Comparison of ENCODE assay signal across 1 cellular context in the genomic region with DNA sequence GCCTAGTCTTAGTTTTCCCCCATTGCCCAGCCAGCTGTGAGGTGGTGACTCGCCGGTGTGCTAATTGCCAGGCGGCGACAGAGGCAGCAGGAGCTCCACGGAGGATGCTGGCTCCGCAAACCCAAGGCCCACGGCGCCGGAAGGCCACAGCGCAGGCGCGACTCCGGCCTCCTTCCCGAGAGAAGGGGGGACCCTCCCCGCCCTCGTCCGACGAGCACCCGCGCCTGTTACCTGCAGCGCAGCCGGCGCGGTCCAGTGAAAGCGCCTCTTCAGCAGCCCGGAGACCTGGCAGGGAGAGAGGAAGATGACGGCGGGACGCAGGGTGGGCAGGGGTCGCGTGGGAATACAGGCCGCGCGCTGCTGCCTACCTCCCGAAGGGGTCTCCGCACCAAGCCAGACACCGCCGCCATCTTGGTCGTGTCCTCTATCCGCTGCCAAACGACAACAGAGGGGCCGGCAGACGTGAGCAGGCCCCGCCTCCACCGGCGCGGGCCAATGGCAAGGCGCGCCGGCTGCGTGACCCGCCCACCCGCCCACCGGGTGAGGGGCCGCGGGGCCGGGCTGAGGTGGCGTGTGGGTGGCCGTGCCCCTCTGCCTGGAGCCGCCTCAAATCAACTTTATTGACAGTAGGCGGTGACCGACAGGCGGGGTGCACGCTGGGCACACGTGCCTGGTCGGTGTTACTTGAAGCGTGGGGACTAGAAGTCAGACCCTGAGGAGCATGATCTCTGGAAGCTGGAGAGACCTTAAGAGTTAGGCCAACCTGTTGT.
A peak's percentile ranks its signal among the peaks of the same experiment; 100 is the strongest.
TF ChIP-seq lines count a peak whose summit lies in the region.

A gene (minus strand): TSS at position 433 of the 770 bp plus-strand sequence. CDS start 23 bp downstream, at position 410.

TF ChIP-seq in HepG2, 621 proteins besides CTCF, POLR2A, EP300 and RAD21 (continued from another document and continues in another):
- TF ChIP-seq, protein P1, sequence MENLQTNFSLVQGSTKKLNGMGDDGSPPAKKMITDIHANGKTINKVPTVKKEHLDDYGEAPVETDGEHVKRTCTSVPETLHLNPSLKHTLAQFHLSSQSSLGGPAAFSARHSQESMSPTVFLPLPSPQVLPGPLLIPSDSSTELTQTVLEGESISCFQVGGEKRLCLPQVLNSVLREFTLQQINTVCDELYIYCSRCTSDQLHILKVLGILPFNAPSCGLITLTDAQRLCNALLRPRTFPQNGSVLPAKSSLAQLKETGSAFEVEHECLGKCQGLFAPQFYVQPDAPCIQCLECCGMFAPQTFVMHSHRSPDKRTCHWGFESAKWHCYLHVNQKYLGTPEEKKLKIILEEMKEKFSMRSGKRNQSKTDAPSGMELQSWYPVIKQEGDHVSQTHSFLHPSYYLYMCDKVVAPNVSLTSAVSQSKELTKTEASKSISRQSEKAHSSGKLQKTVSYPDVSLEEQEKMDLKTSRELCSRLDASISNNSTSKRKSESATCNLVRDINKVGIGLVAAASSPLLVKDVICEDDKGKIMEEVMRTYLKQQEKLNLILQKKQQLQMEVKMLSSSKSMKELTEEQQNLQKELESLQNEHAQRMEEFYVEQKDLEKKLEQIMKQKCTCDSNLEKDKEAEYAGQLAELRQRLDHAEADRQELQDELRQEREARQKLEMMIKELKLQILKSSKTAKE (CRISPR knock-in tag; IDR thresholded peaks at IDR 0.05; ENCODE audit: borderline replicate concordance) = 0 out of 2 replicates have a peak, but pooled peaks have one; percentile 10
- TF ChIP-seq, protein P2, sequence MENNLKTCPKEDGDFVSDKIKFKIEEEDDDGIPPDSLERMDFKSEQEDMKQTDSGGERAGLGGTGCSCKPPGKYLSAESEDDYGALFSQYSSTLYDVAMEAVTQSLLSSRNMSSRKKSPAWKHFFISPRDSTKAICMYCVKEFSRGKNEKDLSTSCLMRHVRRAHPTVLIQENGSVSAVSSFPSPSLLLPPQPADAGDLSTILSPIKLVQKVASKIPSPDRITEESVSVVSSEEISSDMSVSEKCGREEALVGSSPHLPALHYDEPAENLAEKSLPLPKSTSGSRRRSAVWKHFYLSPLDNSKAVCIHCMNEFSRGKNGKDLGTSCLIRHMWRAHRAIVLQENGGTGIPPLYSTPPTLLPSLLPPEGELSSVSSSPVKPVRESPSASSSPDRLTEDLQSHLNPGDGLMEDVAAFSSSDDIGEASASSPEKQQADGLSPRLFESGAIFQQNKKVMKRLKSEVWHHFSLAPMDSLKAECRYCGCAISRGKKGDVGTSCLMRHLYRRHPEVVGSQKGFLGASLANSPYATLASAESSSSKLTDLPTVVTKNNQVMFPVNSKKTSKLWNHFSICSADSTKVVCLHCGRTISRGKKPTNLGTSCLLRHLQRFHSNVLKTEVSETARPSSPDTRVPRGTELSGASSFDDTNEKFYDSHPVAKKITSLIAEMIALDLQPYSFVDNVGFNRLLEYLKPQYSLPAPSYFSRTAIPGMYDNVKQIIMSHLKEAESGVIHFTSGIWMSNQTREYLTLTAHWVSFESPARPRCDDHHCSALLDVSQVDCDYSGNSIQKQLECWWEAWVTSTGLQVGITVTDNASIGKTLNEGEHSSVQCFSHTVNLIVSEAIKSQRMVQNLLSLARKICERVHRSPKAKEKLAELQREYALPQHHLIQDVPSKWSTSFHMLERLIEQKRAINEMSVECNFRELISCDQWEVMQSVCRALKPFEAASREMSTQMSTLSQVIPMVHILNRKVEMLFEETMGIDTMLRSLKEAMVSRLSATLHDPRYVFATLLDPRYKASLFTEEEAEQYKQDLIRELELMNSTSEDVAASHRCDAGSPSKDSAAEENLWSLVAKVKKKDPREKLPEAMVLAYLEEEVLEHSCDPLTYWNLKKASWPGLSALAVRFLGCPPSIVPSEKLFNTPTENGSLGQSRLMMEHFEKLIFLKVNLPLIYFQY (CRISPR knock-in tag; IDR thresholded peaks at IDR 0.05; ENCODE audit: borderline replicate concordance) = peak; percentile 23; the same call in 1 of the 2 replicates
- TF ChIP-seq FOXP1 (IDR thresholded peaks at IDR 0.05) = no peak
- TF ChIP-seq FOXP1 (CRISPR knock-in tag; IDR thresholded peaks at IDR 0.05) = no peak
- TF ChIP-seq, protein P3, sequence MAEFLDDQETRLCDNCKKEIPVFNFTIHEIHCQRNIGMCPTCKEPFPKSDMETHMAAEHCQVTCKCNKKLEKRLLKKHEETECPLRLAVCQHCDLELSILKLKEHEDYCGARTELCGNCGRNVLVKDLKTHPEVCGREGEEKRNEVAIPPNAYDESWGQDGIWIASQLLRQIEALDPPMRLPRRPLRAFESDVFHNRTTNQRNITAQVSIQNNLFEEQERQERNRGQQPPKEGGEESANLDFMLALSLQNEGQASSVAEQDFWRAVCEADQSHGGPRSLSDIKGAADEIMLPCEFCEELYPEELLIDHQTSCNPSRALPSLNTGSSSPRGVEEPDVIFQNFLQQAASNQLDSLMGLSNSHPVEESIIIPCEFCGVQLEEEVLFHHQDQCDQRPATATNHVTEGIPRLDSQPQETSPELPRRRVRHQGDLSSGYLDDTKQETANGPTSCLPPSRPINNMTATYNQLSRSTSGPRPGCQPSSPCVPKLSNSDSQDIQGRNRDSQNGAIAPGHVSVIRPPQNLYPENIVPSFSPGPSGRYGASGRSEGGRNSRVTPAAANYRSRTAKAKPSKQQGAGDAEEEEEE (CRISPR knock-in tag; IDR thresholded peaks at IDR 0.05; ENCODE audit: borderline replicate concordance) = no peak
- no peak; the same call in 1 of the 2 replicates for TF ChIP-seq THYN1 (CRISPR knock-in tag; IDR thresholded peaks at IDR 0.05; ENCODE audit: borderline replicate concordance, low read depth)
- TF ChIP-seq, protein P4, sequence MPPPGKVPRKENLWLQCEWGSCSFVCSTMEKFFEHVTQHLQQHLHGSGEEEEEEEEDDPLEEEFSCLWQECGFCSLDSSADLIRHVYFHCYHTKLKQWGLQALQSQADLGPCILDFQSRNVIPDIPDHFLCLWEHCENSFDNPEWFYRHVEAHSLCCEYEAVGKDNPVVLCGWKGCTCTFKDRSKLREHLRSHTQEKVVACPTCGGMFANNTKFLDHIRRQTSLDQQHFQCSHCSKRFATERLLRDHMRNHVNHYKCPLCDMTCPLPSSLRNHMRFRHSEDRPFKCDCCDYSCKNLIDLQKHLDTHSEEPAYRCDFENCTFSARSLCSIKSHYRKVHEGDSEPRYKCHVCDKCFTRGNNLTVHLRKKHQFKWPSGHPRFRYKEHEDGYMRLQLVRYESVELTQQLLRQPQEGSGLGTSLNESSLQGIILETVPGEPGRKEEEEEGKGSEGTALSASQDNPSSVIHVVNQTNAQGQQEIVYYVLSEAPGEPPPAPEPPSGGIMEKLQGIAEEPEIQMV (CRISPR knock-in tag; IDR thresholded peaks at IDR 0.05; ENCODE audit: low read depth) = peak; percentile 79; the same call in 1 of the 2 replicates
- TF ChIP-seq XRCC5 (optimal IDR thresholded peaks at IDR 0.05; ENCODE audit: low read length) = peak; percentile 11
- TF ChIP-seq TCF7L2 (IDR thresholded peaks at IDR 0.05; ENCODE audit: low read depth, low read length) = no peak
- no peak for TF ChIP-seq ZNF737 (CRISPR knock-in tag; IDR thresholded peaks at IDR 0.05; ENCODE audit: borderline replicate concordance)
- TF ChIP-seq HOXA9 (CRISPR knock-in tag; IDR thresholded peaks at IDR 0.05; ENCODE audit: borderline replicate concordance) = 0 out of 2 replicates have a peak, but pooled peaks have one; percentile 84
- no peak for TF ChIP-seq ATF7 (IDR thresholded peaks at IDR 0.05)
- TF ChIP-seq ATF7 (CRISPR knock-in tag; IDR thresholded peaks at IDR 0.05) = no peak
- TF ChIP-seq, protein P5, sequence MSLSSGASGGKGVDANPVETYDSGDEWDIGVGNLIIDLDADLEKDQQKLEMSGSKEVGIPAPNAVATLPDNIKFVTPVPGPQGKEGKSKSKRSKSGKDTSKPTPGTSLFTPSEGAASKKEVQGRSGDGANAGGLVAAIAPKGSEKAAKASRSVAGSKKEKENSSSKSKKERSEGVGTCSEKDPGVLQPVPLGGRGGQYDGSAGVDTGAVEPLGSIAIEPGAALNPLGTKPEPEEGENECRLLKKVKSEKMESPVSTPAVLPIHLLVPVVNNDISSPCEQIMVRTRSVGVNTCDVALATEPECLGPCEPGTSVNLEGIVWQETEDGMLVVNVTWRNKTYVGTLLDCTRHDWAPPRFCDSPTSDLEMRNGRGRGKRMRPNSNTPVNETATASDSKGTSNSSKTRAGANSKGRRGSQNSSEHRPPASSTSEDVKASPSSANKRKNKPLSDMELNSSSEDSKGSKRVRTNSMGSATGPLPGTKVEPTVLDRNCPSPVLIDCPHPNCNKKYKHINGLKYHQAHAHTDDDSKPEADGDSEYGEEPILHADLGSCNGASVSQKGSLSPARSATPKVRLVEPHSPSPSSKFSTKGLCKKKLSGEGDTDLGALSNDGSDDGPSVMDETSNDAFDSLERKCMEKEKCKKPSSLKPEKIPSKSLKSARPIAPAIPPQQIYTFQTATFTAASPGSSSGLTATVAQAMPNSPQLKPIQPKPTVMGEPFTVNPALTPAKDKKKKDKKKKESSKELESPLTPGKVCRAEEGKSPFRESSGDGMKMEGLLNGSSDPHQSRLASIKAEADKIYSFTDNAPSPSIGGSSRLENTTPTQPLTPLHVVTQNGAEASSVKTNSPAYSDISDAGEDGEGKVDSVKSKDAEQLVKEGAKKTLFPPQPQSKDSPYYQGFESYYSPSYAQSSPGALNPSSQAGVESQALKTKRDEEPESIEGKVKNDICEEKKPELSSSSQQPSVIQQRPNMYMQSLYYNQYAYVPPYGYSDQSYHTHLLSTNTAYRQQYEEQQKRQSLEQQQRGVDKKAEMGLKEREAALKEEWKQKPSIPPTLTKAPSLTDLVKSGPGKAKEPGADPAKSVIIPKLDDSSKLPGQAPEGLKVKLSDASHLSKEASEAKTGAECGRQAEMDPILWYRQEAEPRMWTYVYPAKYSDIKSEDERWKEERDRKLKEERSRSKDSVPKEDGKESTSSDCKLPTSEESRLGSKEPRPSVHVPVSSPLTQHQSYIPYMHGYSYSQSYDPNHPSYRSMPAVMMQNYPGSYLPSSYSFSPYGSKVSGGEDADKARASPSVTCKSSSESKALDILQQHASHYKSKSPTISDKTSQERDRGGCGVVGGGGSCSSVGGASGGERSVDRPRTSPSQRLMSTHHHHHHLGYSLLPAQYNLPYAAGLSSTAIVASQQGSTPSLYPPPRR (CRISPR knock-in tag; IDR thresholded peaks at IDR 0.05; ENCODE audit: borderline replicate concordance) = peak; percentile 20; the same call in 1 of the 2 replicates
- TF ChIP-seq MYC (CRISPR knock-in tag; IDR thresholded peaks at IDR 0.05; ENCODE audit: borderline replicate concordance) = peak; percentile 82
- peak; percentile 96 for TF ChIP-seq BHLHE40 (IDR thresholded peaks at IDR 0.05; ENCODE audit: low read length)
- TF ChIP-seq AGO2 (optimal IDR thresholded peaks at IDR 0.05; ENCODE audit: low read depth, low read length) = peak; percentile 92
- no peak for TF ChIP-seq ZSCAN20 (CRISPR knock-in tag; IDR thresholded peaks at IDR 0.05; ENCODE audit: borderline replicate concordance)
- no peak; the same call in 1 of the 2 replicates for TF ChIP-seq ZNF567 (CRISPR knock-in tag; IDR thresholded peaks at IDR 0.05; ENCODE audit: borderline replicate concordance)
- 0 out of 2 replicates have a peak, but pooled peaks have one; percentile 18 for TF ChIP-seq CCDC6 (CRISPR knock-in tag; IDR thresholded peaks at IDR 0.05)
- TF ChIP-seq PHF20 (CRISPR knock-in tag; IDR thresholded peaks at IDR 0.05) = 0 out of 2 replicates have a peak, but pooled peaks have one; percentile 32
- no peak for TF ChIP-seq ZNF652 (CRISPR knock-in tag; IDR thresholded peaks at IDR 0.05; ENCODE audit: borderline replicate concordance, low read depth)
- TF ChIP-seq ZNF282 (IDR thresholded peaks at IDR 0.05; ENCODE audit: partially characterized antibody) = no peak
- TF ChIP-seq EHMT2 (IDR thresholded peaks at IDR 0.05; ENCODE audit: borderline replicate concordance, low read depth, low read length) = no peak; the same call in 1 of the 2 replicates
- TF ChIP-seq, protein P6, sequence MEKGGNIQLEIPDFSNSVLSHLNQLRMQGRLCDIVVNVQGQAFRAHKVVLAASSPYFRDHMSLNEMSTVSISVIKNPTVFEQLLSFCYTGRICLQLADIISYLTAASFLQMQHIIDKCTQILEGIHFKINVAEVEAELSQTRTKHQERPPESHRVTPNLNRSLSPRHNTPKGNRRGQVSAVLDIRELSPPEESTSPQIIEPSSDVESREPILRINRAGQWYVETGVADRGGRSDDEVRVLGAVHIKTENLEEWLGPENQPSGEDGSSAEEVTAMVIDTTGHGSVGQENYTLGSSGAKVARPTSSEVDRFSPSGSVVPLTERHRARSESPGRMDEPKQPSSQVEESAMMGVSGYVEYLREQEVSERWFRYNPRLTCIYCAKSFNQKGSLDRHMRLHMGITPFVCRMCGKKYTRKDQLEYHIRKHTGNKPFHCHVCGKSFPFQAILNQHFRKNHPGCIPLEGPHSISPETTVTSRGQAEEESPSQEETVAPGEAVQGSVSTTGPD (CRISPR knock-in tag; IDR thresholded peaks at IDR 0.05) = peak; percentile 37; the same call in 1 of the 2 replicates
- TF ChIP-seq ZNF12 (CRISPR knock-in tag; IDR thresholded peaks at IDR 0.05) = 0 out of 2 replicates have a peak, but pooled peaks have one; percentile 52
- TF ChIP-seq, protein P7, sequence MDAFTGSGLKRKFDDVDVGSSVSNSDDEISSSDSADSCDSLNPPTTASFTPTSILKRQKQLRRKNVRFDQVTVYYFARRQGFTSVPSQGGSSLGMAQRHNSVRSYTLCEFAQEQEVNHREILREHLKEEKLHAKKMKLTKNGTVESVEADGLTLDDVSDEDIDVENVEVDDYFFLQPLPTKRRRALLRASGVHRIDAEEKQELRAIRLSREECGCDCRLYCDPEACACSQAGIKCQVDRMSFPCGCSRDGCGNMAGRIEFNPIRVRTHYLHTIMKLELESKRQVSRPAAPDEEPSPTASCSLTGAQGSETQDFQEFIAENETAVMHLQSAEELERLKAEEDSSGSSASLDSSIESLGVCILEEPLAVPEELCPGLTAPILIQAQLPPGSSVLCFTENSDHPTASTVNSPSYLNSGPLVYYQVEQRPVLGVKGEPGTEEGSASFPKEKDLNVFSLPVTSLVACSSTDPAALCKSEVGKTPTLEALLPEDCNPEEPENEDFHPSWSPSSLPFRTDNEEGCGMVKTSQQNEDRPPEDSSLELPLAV (CRISPR knock-in tag; conservative IDR thresholded peaks at IDR 0.05; ENCODE audit: low read depth) = 0 out of 2 replicates have a peak, but pooled peaks have one; percentile 29
- peak; percentile 52; the same call in 1 of the 2 replicates for TF ChIP-seq ZNF672 (CRISPR knock-in tag; IDR thresholded peaks at IDR 0.05)
- TF ChIP-seq KDM2A (CRISPR knock-in tag; IDR thresholded peaks at IDR 0.05; ENCODE audit: borderline replicate concordance, low read depth) = peak; percentile 89
- TF ChIP-seq, protein P8, sequence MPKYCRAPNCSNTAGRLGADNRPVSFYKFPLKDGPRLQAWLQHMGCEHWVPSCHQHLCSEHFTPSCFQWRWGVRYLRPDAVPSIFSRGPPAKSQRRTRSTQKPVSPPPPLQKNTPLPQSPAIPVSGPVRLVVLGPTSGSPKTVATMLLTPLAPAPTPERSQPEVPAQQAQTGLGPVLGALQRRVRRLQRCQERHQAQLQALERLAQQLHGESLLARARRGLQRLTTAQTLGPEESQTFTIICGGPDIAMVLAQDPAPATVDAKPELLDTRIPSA (CRISPR knock-in tag; IDR thresholded peaks at IDR 0.05; ENCODE audit: borderline replicate concordance) = no peak
- no peak; the same call in 1 of the 2 replicates for TF ChIP-seq ZNF558 (CRISPR knock-in tag; IDR thresholded peaks at IDR 0.05; ENCODE audit: borderline replicate concordance)
- no peak for TF ChIP-seq SALL2 (CRISPR knock-in tag; IDR thresholded peaks at IDR 0.05)
- peak; percentile 99 for TF ChIP-seq PHF8 (CRISPR knock-in tag; IDR thresholded peaks at IDR 0.05)
- peak; percentile 83 for TF ChIP-seq MEIS2 (CRISPR knock-in tag; IDR thresholded peaks at IDR 0.05)
